Comparison of ENCODE assay signal across 8 cellular contexts in the genomic region with DNA sequence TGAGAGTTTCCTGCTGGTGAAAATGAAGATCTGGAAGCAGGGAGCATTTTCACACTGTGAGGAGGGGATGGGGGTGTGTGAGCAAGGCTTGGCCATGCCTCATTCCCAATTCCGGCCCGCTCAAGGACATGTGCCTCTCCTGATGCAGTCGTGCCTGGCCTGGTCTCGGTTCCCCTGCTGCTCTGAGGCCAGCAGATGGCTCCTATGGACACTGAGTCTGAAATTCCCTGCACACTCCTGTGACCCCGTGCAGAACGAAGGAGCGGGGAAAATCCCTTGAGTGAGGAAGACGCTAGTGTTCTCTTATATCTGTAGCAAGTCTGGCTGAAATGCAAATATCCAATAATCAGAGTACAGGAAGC. TPM values are rescaled to one million over a fixed set of nuclear protein-coding genes. Genes with fewer than 3 reads are reported as not detected.
A peak's percentile ranks its signal among the peaks of the same experiment; 100 is the strongest.
DNase-seq lines count a peak whose midpoint lies in the region; ATAC-seq and TF ChIP-seq lines count a peak whose summit lies in the region.

No MANE protein-coding gene starts in this region.

- peaks cover 0 to 13% of the 10 kb centered on the region in 2 donors for H3K36me3 Mint-ChIP-seq in naive B cell

- H3K9me2 ChIP-seq in Karpas-422 (replicated peaks; ENCODE audit: insufficient read depth, low read length) = no peaks in the 10 kb centered on the region

- H3K4me1 Mint-ChIP-seq in naive B cell = peaks cover 22 to 36% (median 29%) of the 10 kb centered on the region in 3 donors

- peaks cover 15% of the 10 kb centered on the region for H3K4me1 ChIP-seq in Karpas-422 (ENCODE audit: low read length)
- peaks cover 11% of the 10 kb centered on the region for H3K4me1 ChIP-seq in effector memory CD4-positive, alpha-beta T cell (ENCODE audit: control insufficient read depth, insufficient read depth, low read length, poor library complexity, severe bottlenecking)

- peaks cover 0 to 1% (median 0%) of the 10 kb centered on the region in 7 donors for H3K9me3 Mint-ChIP-seq in naive B cell

- TF ChIP-seq CTCF in GM06990 (IDR thresholded peaks at IDR 0.05; ENCODE audit: insufficient read depth, low read length, poor library complexity, severe bottlenecking) = peak; percentile 18

- ATAC-seq in naive B cell (ENCODE audit: low read depth in 2 of 2) = no peak
- no peak for ATAC-seq in GM18502 (IDR thresholded peaks at IDR 0.05; ENCODE audit: poor library complexity, unreplicated experiment)
- no peak for ATAC-seq in HG03045 (IDR thresholded peaks at IDR 0.05; ENCODE audit: unreplicated experiment)
- no peak for ATAC-seq in GM18907 (IDR thresholded peaks at IDR 0.05; ENCODE audit: unreplicated experiment)

- H3K27ac ChIP-seq in Karpas-422 (ENCODE audit: low read length) = peak overlapping the region; percentile 63
- H3K27ac ChIP-seq in effector memory CD4-positive, alpha-beta T cell (ENCODE audit: insufficient read depth, low read length, poor library complexity, severe bottlenecking) = peak overlapping the region; percentile 88

- no peaks in the 10 kb centered on the region for H3K36me3 ChIP-seq in GM06990 (ENCODE audit: control insufficient read depth, insufficient read depth, low read length)
- H3K36me3 ChIP-seq in Karpas-422 (ENCODE audit: insufficient read depth, low read length) = peaks cover 4% of the 10 kb centered on the region; the same call in 1 of the 2 replicates
- H3K36me3 ChIP-seq in effector memory CD4-positive, alpha-beta T cell (ENCODE audit: control insufficient read depth, insufficient read depth, low read length) = no peaks in the 10 kb centered on the region

- H3K4me2 ChIP-seq in Karpas-422 (ENCODE audit: low read depth, low read length, poor library complexity, severe bottlenecking) = peak overlapping the region; percentile 85

- DNase-seq in GM06990 (ENCODE audit: extremely low read depth, insufficient read length) (no peak), Karpas-422 (no peak), naive B cell (no peak), NCI-H748 treated with DMSO at 0.1 percent for 48 hours (lab: John Stamatoyannopoulos, UW) (no peak)
- no peak for DNase-seq in effector memory CD4-positive, alpha-beta T cell

- no peaks in the 10 kb centered on the region for H3K27me3 Mint-ChIP-seq in naive B cell

- no peak overlapping the region; the same call in 1 of the 2 replicates for H2AFZ ChIP-seq in Karpas-422 (ENCODE audit: low read length)

- 0 out of 2 replicates have a peak, but pooled peaks cover 5% of the 10 kb centered on the region for H3K79me2 ChIP-seq in Karpas-422 (ENCODE audit: low read length)

- no peaks in the 10 kb centered on the region for H4K20me1 ChIP-seq in Karpas-422 (ENCODE audit: insufficient read depth, low read depth, low read length)

- H3K27ac Mint-ChIP-seq in naive B cell = peak overlapping the region; percentile 97 to 99 (median 98)

- H3K27me3 ChIP-seq in GM06990 (replicated peaks; ENCODE audit: control insufficient read depth, insufficient read depth, low read length) (no peaks in the 10 kb centered on the region), Karpas-422 (ENCODE audit: low read length) (no peaks in the 10 kb centered on the region)
- H3K27me3 ChIP-seq in effector memory CD4-positive, alpha-beta T cell (replicated peaks; ENCODE audit: control insufficient read depth, insufficient read depth, low read length, poor library complexity, severe bottlenecking) = no peaks in the 10 kb centered on the region

- H3K4me3 Mint-ChIP-seq in naive B cell = peak overlapping the region; percentile 90 to 99 (median 96)

- H3K4me3 ChIP-seq in GM06990 (replicated peaks; ENCODE audit: low read depth, low read length) = peak overlapping the region; percentile 76
- peak overlapping the region; percentile 91 for H3K4me3 ChIP-seq in Karpas-422 (ENCODE audit: low read length)
- H3K4me3 ChIP-seq in effector memory CD4-positive, alpha-beta T cell (ENCODE audit: insufficient read depth, low read depth, low read length, poor library complexity, severe bottlenecking) = peak overlapping the region; percentile 70

- H3K9ac ChIP-seq in Karpas-422 (ENCODE audit: low read length) = peak overlapping the region; percentile 36

- H3K9me3 ChIP-seq in Karpas-422 (ENCODE audit: low read length) = no peaks in the 10 kb centered on the region
- H3K9me3 ChIP-seq in effector memory CD4-positive, alpha-beta T cell (ENCODE audit: control insufficient read depth, low read length) = no peaks in the 10 kb centered on the region

RNA-seq across cellular contexts. Expression of a gene that starts 0.4 kb away (rescaled TPM):
- 3.2 and 9.2 TPM in 2 replicates for total RNA-seq in Karpas-422 (2014; rRNA removed; shearing (Covaris generic); ENCODE audit: low replicate concordance)
- 1 to 10 TPM in 5 of 6 donors, not detected in 1; 3.8 to 8.2 (median 6.0) TPM for polyA plus RNA-seq in naive B cell (ENCODE audit: low read depth in 6 of 6)

RNA-seq across cellular contexts. Expression of a gene that starts 39.6 kb away (rescaled TPM):
- total RNA-seq in Karpas-422 (2014; rRNA removed; shearing (Covaris generic); ENCODE audit: low replicate concordance) = 15.8 and 29.9 TPM in 2 replicates
- 1 to 10 TPM in 5 of 6 donors, not detected in 1; 1.9 to 4.6 (median 3.3) TPM for polyA plus RNA-seq in naive B cell (ENCODE audit: low read depth in 6 of 6)
